Comparison of ENCODE assay signal across 9 cellular contexts in genomic region chr7:92766461-92767003, GRCh38.
DNase-seq lines count a peak whose midpoint lies in the region; ATAC-seq, FAIRE-seq and TF ChIP-seq lines count a peak whose summit lies in the region.
"Had no signal": no experiment of that assay in that cellular context is flagged by ENCODE, and none has a peak within 500 bp of the region (broad histone marks: within the 10 kb centered on the region; RNA-seq: fewer than 3 reads in every experiment).

No MANE protein-coding gene starts in this region.

- H3K9me3 ChIP-seq in GM12878 (replicated peaks; ENCODE audit: control insufficient read depth, insufficient read depth, low read length) (no peaks in the 10 kb centered on the region; the same call in 1 of the 3 replicates), MG63 (no peaks in the 10 kb centered on the region)

- no peak overlapping the region for H2AFZ ChIP-seq in KMS-11 (ENCODE audit: low read depth)
- no peak overlapping the region for H2AFZ ChIP-seq in GM12878 (ENCODE audit: control insufficient read depth, low read depth, low read length)

- H3K4me1 ChIP-seq in KMS-11 (ENCODE audit: low read depth, poor library complexity, severe bottlenecking) (peaks cover 100% of the 10 kb centered on the region), GM12878 (ENCODE audit: control insufficient read depth, insufficient read depth, low read length) (peaks cover 17% of the 10 kb centered on the region)

- WGBS in GM12878 (ENCODE audit: insufficient coverage, insufficient replicate concordance, low lambda C conversion rate, missing lambda C conversion rate): 51% methylated on average over 3 of the region's 3 CpGs

- H3K4me3 Mint-ChIP-seq in endothelial cell (ENCODE audit: unreplicated experiment): no peak overlapping the region

- H3K36me3 ChIP-seq in KMS-11 (ENCODE audit: insufficient read depth) (peaks cover 3% of the 10 kb centered on the region; the same call in 1 of the 2 replicates), GM12878 (ENCODE audit: control insufficient read depth in 2 of 2, insufficient read depth in 2 of 2, low read length in 1 of 2) (peaks cover 3 to 7% of the 10 kb centered on the region in 2 experiments; a peak in 3 of 4 replicates), MG63 (peaks cover 16% of the 10 kb centered on the region)

- POLR2A ChIA-PET in GM12878 (lab: Charles Lee): interaction anchor here (0.9 to 2.2 kb wide), 2 partner anchors 9 to 17 kb away, joined by 3 to 6 read pairs; no protein-coding TSS in a partner anchor

- H4K20me1 ChIP-seq in KMS-11 (ENCODE audit: insufficient read depth): 0 out of 2 replicates have a peak, but pooled peaks cover 7% of the 10 kb centered on the region
- no peaks in the 10 kb centered on the region for H4K20me1 ChIP-seq in GM12878 (ENCODE audit: control insufficient read depth, insufficient read depth)

- RAD21 ChIA-PET in GM12878 (lab: Charles Lee; ENCODE audit: unreplicated experiment): interaction anchor here (0.8 to 1.5 kb wide), 6 partner anchors 13 to 141 kb away, joined by 3 read pairs; no protein-coding TSS in a partner anchor

- no peak for TF ChIP-seq EP300 in GM12878 (IDR thresholded peaks at IDR 0.05; ENCODE audit: borderline replicate concordance in 1 of 2, control insufficient read depth in 1 of 2, low read depth in 2 of 2, low read length in 2 of 2)

- CTCF ChIA-PET in GM12878 (lab: Yijun Ruan, JAX): interaction anchor here (0.8 to 2.0 kb wide), 4 partner anchors 7 to 14 kb away, joined by 3 to 7 read pairs (median 3); no protein-coding TSS in a partner anchor

- peaks cover 98% of the 10 kb centered on the region for H3K79me2 ChIP-seq in KMS-11 (ENCODE audit: insufficient read depth, low read depth)
- peaks cover 23% of the 10 kb centered on the region for H3K79me2 ChIP-seq in GM12878 (ENCODE audit: control insufficient read depth, insufficient read depth, low read length)

- ATAC-seq in GM12878 (no peak), left colon (peak; percentile 59)

- BruUV-seq in GM12878 (replicated peaks; lab: Mats Ljungman, UMichigan): no TSS peak

- H3K27me3 ChIP-seq in KMS-11 (ENCODE audit: insufficient read depth, low read depth) (no peaks in the 10 kb centered on the region), GM12878 (replicated peaks in 1 of 2; ENCODE audit: control insufficient read depth in 2 of 2, insufficient read depth in 2 of 2, low read length in 1 of 2) (no peaks in the 10 kb centered on the region), MG63 (no peaks in the 10 kb centered on the region)

- peak overlapping the region; percentile 76; the same call in 1 of the 2 replicates for H3K27ac ChIP-seq in KMS-11
- 0 out of 2 replicates have a peak overlapping the region, but pooled peaks have one; percentile 10 for H3K27ac ChIP-seq in GM12878 (ENCODE audit: control insufficient read depth, insufficient read depth)

- H3K4me2 ChIP-seq in KMS-11: peak overlapping the region; percentile 91
- H3K4me2 ChIP-seq in GM12878 (ENCODE audit: control insufficient read depth, insufficient read depth): no peak overlapping the region

- no peaks in the 10 kb centered on the region for H3K27me3 Mint-ChIP-seq in endothelial cell (ENCODE audit: unreplicated experiment)

- TF ChIP-seq RAD21 in GM12878 (IDR thresholded peaks at IDR 0.05; ENCODE audit: insufficient read depth, low read depth, low read length): no peak

- SMC1A ChIA-PET in GM12878 (lab: Charles Lee; ENCODE audit: uncharacterized antibody, unreplicated experiment): interaction anchor here (0.8 to 2.8 kb wide), 19 partner anchors 9 to 145 kb away, joined by 3 to 10 read pairs (median 4); no protein-coding TSS in a partner anchor

- no peak for FAIRE-seq in GM12878 (lab: Jason Lieb, UNC)
- FAIRE-seq: frontal cortex had no signal

- DNase-seq in AG10803 (ENCODE audit: low read depth): peak; percentile 47
- DNase-seq in GM12878 (ENCODE audit: low read depth, low spot score): no peak
- no peak for DNase-seq in left colon
- DNase-seq in MG63: no peak
- DNase-seq in endothelial cell (ENCODE audit: low spot score): no peak
- DNase-seq in stimulated activated CD4-positive, alpha-beta T cell treated with anti-CD3 and anti-CD28 coated beads, Interleukin-1b, Interleukin-23, amount 100 ng/mL, for 48 hours: no peak
- DNase-seq in germinal center (ENCODE audit: low spot score): no peak

- no peak overlapping the region for H3K27ac Mint-ChIP-seq in endothelial cell (ENCODE audit: unreplicated experiment)

- H3K4me1 Mint-ChIP-seq in endothelial cell (ENCODE audit: unreplicated experiment): no peaks in the 10 kb centered on the region

- H3K9ac ChIP-seq in KMS-11 (no peak overlapping the region), GM12878 (ENCODE audit: control insufficient read depth, insufficient read depth, low read length) (no peak overlapping the region)

- no peak for TF ChIP-seq POLR2A in GM12878 (IDR thresholded peaks at IDR 0.05; ENCODE audit: low read depth, low read length)

- H3K4me3 ChIP-seq in AG10803 (ENCODE audit: low read length) (no peak overlapping the region), KMS-11 (IDR thresholded peaks at IDR 0.05; ENCODE audit: insufficient read depth, low read depth, low read length) (no peak overlapping the region), GM12878 (no peak overlapping the region), MG63 (no peak overlapping the region)

- H3K36me3 Mint-ChIP-seq in endothelial cell (ENCODE audit: low read depth, unreplicated experiment): peaks cover 4% of the 10 kb centered on the region

- in situ Hi-C loops in GM12878 (cut with MboI): no loop called here

- H3K9me3 Mint-ChIP-seq in endothelial cell (ENCODE audit: unreplicated experiment): no peaks in the 10 kb centered on the region

- TF ChIP-seq CTCF in AG10803 (conservative IDR thresholded peaks at IDR 0.05; ENCODE audit: low read length) (no peak), KMS-11 (conservative IDR thresholded peaks at IDR 0.05; ENCODE audit: low read depth, low read length) (no peak), GM12878 (IDR thresholded peaks at IDR 0.05 in 2 of 3, conservative IDR thresholded peaks at IDR 0.05 in 1 of 3; ENCODE audit: control insufficient read depth in 2 of 3, extremely low read depth in 1 of 3, insufficient read depth in 1 of 3, low read depth in 3 of 3, low read length in 3 of 3) (no peak), endothelial cell (IDR thresholded peaks at IDR 0.05; ENCODE audit: unreplicated experiment) (no peak)

- intact Hi-C loops in GM12878 (cut with micrococcal nuclease; ENCODE audit: unreplicated experiment) (no loop called here), left colon (cut with DNase I, micrococcal nuclease) (no loop called here)

TF ChIP-seq in GM12878, 131 proteins besides CTCF, POLR2A, EP300 and RAD21:
- TF ChIP-seq ZBTB33 (IDR thresholded peaks at IDR 0.05) (no peak), BMI1 (IDR thresholded peaks at IDR 0.05; ENCODE audit: borderline replicate concordance) (0 out of 2 replicates have a peak, but pooled peaks have one; percentile 32)
TF ChIP-seq in GM12878: peak in this region for 1.
